18 cellular contexts compared by ENCODE assay signal in genomic region chr1:247904122-247904521, GRCh38. TPM values are rescaled to one million over a fixed set of nuclear protein-coding genes. Genes with fewer than 3 reads are reported as not detected.
DNase-seq lines count a peak whose midpoint lies in the region; ATAC-seq and TF ChIP-seq lines count a peak whose summit lies in the region.
"Had no signal": no experiment of that assay in that cellular context is flagged by ENCODE, and none has a peak within 500 bp of the region (broad histone marks: within the 10 kb centered on the region; RNA-seq: fewer than 3 reads in every experiment).

No MANE protein-coding gene starts in this region.

- H3K4me3 Mint-ChIP-seq in activated CD4-positive, alpha-beta T cell treated with anti-CD3 and anti-CD28 coated beads, Interleukin-2, amount 10 ng/mL, durations not matched to agents 24 days and 14 days = peak overlapping the region; percentile 2
- H3K4me3 Mint-ChIP-seq in activated CD4-positive, alpha-beta T cell treated with anti-CD3 and anti-CD28 coated beads for 36 hours = no peak overlapping the region
- peak overlapping the region; percentile 59 for H3K4me3 Mint-ChIP-seq in HFFc6
- H3K4me3 Mint-ChIP-seq in activated T-helper 1 cell treated with anti-CD3 and anti-CD28 coated beads, Interleukin-12 subunit alpha, Interleukin-12 subunit beta, Interleukin-2, Interleukin-4 antibody, amounts not matched to agents 30 ng/mL and 10 ng/mL and 1 ng/mL, durations not matched to agents 14 hours and 24 hours and 36 hours = no peak overlapping the region
- H3K4me3 Mint-ChIP-seq in activated naive CD4-positive, alpha-beta T cell treated with anti-CD3 and anti-CD28 coated beads, Interleukin-2, amount 10 ng/mL, durations not matched to agents 7 days and 5 days = no peak overlapping the region
- H3K4me3 Mint-ChIP-seq: CD8-positive, alpha-beta T cell had no signal

- CTCF ChIA-PET in activated CD4-positive, alpha-beta T cell treated with anti-CD3 and anti-CD28 coated beads for 36 hours (lab: Charles Lee) = no interaction called here
- CTCF ChIA-PET in activated naive CD4-positive, alpha-beta T cell treated with anti-CD3 and anti-CD28 coated beads, Interleukin-2, amount 10 ng/mL, durations not matched to agents 7 days and 5 days (lab: Charles Lee) = no interaction called here

- no peak for DNase-seq in activated CD4-positive, alpha-beta T cell treated with anti-CD3 and anti-CD28 coated beads, Interleukin-2, amount 10 ng/mL, durations not matched to agents 24 days and 14 days
- no peak for DNase-seq in activated CD4-positive, alpha-beta T cell treated with anti-CD3 and anti-CD28 coated beads for 36 hours
- DNase-seq in HFFc6 = no peak
- DNase-seq in OCI-M1 (lab: John Stamatoyannopoulos, UW) = peak; percentile 85
- no peak for DNase-seq in activated T-helper 1 cell treated with anti-CD3 and anti-CD28 coated beads, Interleukin-12 subunit alpha, Interleukin-12 subunit beta, Interleukin-2, Interleukin-4 antibody, amounts not matched to agents 30 ng/mL and 10 ng/mL and 1 ng/mL, durations not matched to agents 14 hours and 24 hours and 36 hours (ENCODE audit: low spot score)
- no peak for DNase-seq in activated naive CD4-positive, alpha-beta T cell treated with anti-CD3 and anti-CD28 coated beads, Interleukin-2, amount 50 U/mL, for 16 hours
- no peak for DNase-seq in activated naive CD4-positive, alpha-beta T cell treated with anti-CD3 and anti-CD28 coated beads, Interleukin-2, amount 10 ng/mL, durations not matched to agents 7 days and 5 days
- DNase-seq in mesenteric fat pad (ENCODE audit: low spot score) = no peak
- DNase-seq: Calu3; CD8-positive, alpha-beta T cell; DMS79 treated with DMSO at 0.1 percent for 48 hours; GF-D8; GOT3; H7 had no signal

- intact Hi-C loops in activated CD4-positive, alpha-beta T cell treated with anti-CD3 and anti-CD28 coated beads, Interleukin-2, amount 10 ng/mL, durations not matched to agents 24 days and 14 days (cut with micrococcal nuclease) = loop anchor here (10.0 kb wide), 1 partner anchor 499 kb away; no protein-coding TSS in a partner anchor
- intact Hi-C loops in activated CD4-positive, alpha-beta T cell treated with anti-CD3 and anti-CD28 coated beads for 36 hours (cut with DNase I, micrococcal nuclease) = no loop called here
- intact Hi-C loops in activated T-helper 1 cell treated with anti-CD3 and anti-CD28 coated beads, Interleukin-12 subunit alpha, Interleukin-12 subunit beta, Interleukin-2, Interleukin-4 antibody, amounts not matched to agents 30 ng/mL and 10 ng/mL and 1 ng/mL, durations not matched to agents 14 hours and 24 hours and 36 hours (cut with micrococcal nuclease) = no loop called here

- H3K9me3 Mint-ChIP-seq in activated CD4-positive, alpha-beta T cell treated with anti-CD3 and anti-CD28 coated beads, Interleukin-2, amount 10 ng/mL, durations not matched to agents 24 days and 14 days = peaks cover 6% of the 10 kb centered on the region
- H3K9me3 Mint-ChIP-seq in activated CD4-positive, alpha-beta T cell treated with anti-CD3 and anti-CD28 coated beads for 36 hours (ENCODE audit: low read depth) = peaks cover 8% of the 10 kb centered on the region
- peaks cover 8% of the 10 kb centered on the region for H3K9me3 Mint-ChIP-seq in HFFc6
- H3K9me3 Mint-ChIP-seq in activated T-helper 1 cell treated with anti-CD3 and anti-CD28 coated beads, Interleukin-12 subunit alpha, Interleukin-12 subunit beta, Interleukin-2, Interleukin-4 antibody, amounts not matched to agents 30 ng/mL and 10 ng/mL and 1 ng/mL, durations not matched to agents 14 hours and 24 hours and 36 hours = peaks cover 3% of the 10 kb centered on the region
- H3K9me3 Mint-ChIP-seq in activated naive CD4-positive, alpha-beta T cell treated with anti-CD3 and anti-CD28 coated beads, Interleukin-2, amount 10 ng/mL, durations not matched to agents 7 days and 5 days = peaks cover 1% of the 10 kb centered on the region

- no peak for ATAC-seq in activated CD4-positive, alpha-beta T cell treated with anti-CD3 and anti-CD28 coated beads for 36 hours
- ATAC-seq: CD8-positive, alpha-beta T cell; HCT116; HepG2 had no signal

- peaks cover 23% of the 10 kb centered on the region for H3K4me1 Mint-ChIP-seq in activated CD4-positive, alpha-beta T cell treated with anti-CD3 and anti-CD28 coated beads, Interleukin-2, amount 10 ng/mL, durations not matched to agents 24 days and 14 days
- peaks cover 33% of the 10 kb centered on the region for H3K4me1 Mint-ChIP-seq in activated CD4-positive, alpha-beta T cell treated with anti-CD3 and anti-CD28 coated beads for 36 hours
- H3K4me1 Mint-ChIP-seq in HFFc6 (ENCODE audit: low read depth) = peaks cover 36% of the 10 kb centered on the region
- peaks cover 33% of the 10 kb centered on the region for H3K4me1 Mint-ChIP-seq in activated T-helper 1 cell treated with anti-CD3 and anti-CD28 coated beads, Interleukin-12 subunit alpha, Interleukin-12 subunit beta, Interleukin-2, Interleukin-4 antibody, amounts not matched to agents 30 ng/mL and 10 ng/mL and 1 ng/mL, durations not matched to agents 14 hours and 24 hours and 36 hours (ENCODE audit: low read depth)
- peaks cover 28% of the 10 kb centered on the region for H3K4me1 Mint-ChIP-seq in activated naive CD4-positive, alpha-beta T cell treated with anti-CD3 and anti-CD28 coated beads, Interleukin-2, amount 10 ng/mL, durations not matched to agents 7 days and 5 days

- POLR2A ChIA-PET in activated CD4-positive, alpha-beta T cell treated with anti-CD3 and anti-CD28 coated beads for 36 hours (lab: Charles Lee) = no interaction called here

- H3K27ac Mint-ChIP-seq in activated CD4-positive, alpha-beta T cell treated with anti-CD3 and anti-CD28 coated beads, Interleukin-2, amount 10 ng/mL, durations not matched to agents 24 days and 14 days = no peak overlapping the region
- no peak overlapping the region for H3K27ac Mint-ChIP-seq in activated CD4-positive, alpha-beta T cell treated with anti-CD3 and anti-CD28 coated beads for 36 hours
- no peak overlapping the region; the same call in 1 of the 2 replicates for H3K27ac Mint-ChIP-seq in HFFc6
- peak overlapping the region; percentile 3 for H3K27ac Mint-ChIP-seq in activated T-helper 1 cell treated with anti-CD3 and anti-CD28 coated beads, Interleukin-12 subunit alpha, Interleukin-12 subunit beta, Interleukin-2, Interleukin-4 antibody, amounts not matched to agents 30 ng/mL and 10 ng/mL and 1 ng/mL, durations not matched to agents 14 hours and 24 hours and 36 hours
- H3K27ac Mint-ChIP-seq in activated naive CD4-positive, alpha-beta T cell treated with anti-CD3 and anti-CD28 coated beads, Interleukin-2, amount 10 ng/mL, durations not matched to agents 7 days and 5 days = no peak overlapping the region
- H3K27ac Mint-ChIP-seq: B cell; CD8-positive, alpha-beta T cell had no signal

- TF ChIP-seq CTCF in HFFc6 (IDR thresholded peaks at IDR 0.05) = no peak

- no peaks in the 10 kb centered on the region for H3K36me3 Mint-ChIP-seq in activated CD4-positive, alpha-beta T cell treated with anti-CD3 and anti-CD28 coated beads, Interleukin-2, amount 10 ng/mL, durations not matched to agents 24 days and 14 days (ENCODE audit: low read depth)
- no peaks in the 10 kb centered on the region for H3K36me3 Mint-ChIP-seq in activated CD4-positive, alpha-beta T cell treated with anti-CD3 and anti-CD28 coated beads for 36 hours (ENCODE audit: low read depth)
- H3K36me3 Mint-ChIP-seq in HFFc6 (ENCODE audit: low read depth) = no peaks in the 10 kb centered on the region
- H3K36me3 Mint-ChIP-seq in activated T-helper 1 cell treated with anti-CD3 and anti-CD28 coated beads, Interleukin-12 subunit alpha, Interleukin-12 subunit beta, Interleukin-2, Interleukin-4 antibody, amounts not matched to agents 30 ng/mL and 10 ng/mL and 1 ng/mL, durations not matched to agents 14 hours and 24 hours and 36 hours (ENCODE audit: low read depth) = no peaks in the 10 kb centered on the region
- no peaks in the 10 kb centered on the region for H3K36me3 Mint-ChIP-seq in activated naive CD4-positive, alpha-beta T cell treated with anti-CD3 and anti-CD28 coated beads, Interleukin-2, amount 10 ng/mL, durations not matched to agents 7 days and 5 days

- peaks cover 5% of the 10 kb centered on the region for H3K27me3 Mint-ChIP-seq in activated CD4-positive, alpha-beta T cell treated with anti-CD3 and anti-CD28 coated beads, Interleukin-2, amount 10 ng/mL, durations not matched to agents 24 days and 14 days
- H3K27me3 Mint-ChIP-seq in activated CD4-positive, alpha-beta T cell treated with anti-CD3 and anti-CD28 coated beads for 36 hours = no peaks in the 10 kb centered on the region
- peaks cover 12% of the 10 kb centered on the region for H3K27me3 Mint-ChIP-seq in HFFc6 (ENCODE audit: insufficient read depth)
- H3K27me3 Mint-ChIP-seq in activated T-helper 1 cell treated with anti-CD3 and anti-CD28 coated beads, Interleukin-12 subunit alpha, Interleukin-12 subunit beta, Interleukin-2, Interleukin-4 antibody, amounts not matched to agents 30 ng/mL and 10 ng/mL and 1 ng/mL, durations not matched to agents 14 hours and 24 hours and 36 hours (ENCODE audit: insufficient read depth) = peaks cover 2% of the 10 kb centered on the region
- peaks cover 8% of the 10 kb centered on the region for H3K27me3 Mint-ChIP-seq in activated naive CD4-positive, alpha-beta T cell treated with anti-CD3 and anti-CD28 coated beads, Interleukin-2, amount 10 ng/mL, durations not matched to agents 7 days and 5 days
- H3K27me3 Mint-ChIP-seq: B cell had no signal

RNA-seq across cellular contexts. Expression of gene OR2W3, which starts 8.7 kb away (rescaled TPM):
- 0.21 TPM in 1 of 2 replicates, not detected in the other for total RNA-seq in activated CD4-positive, alpha-beta T cell treated with anti-CD3 and anti-CD28 coated beads, Interleukin-2, amount 10 ng/mL, durations not matched to agents 24 days and 14 days
- total RNA-seq in activated CD4-positive, alpha-beta T cell treated with anti-CD3 and anti-CD28 coated beads for 36 hours = not detected
- not detected for total RNA-seq in HFFc6 (2021; fragmentation: NEBNext Ultra II Directional; extraction: Animal tissue kit (Norgen Biotek cat#: 25700))
- total RNA-seq in activated T-helper 1 cell treated with anti-CD3 and anti-CD28 coated beads, Interleukin-12 subunit alpha, Interleukin-12 subunit beta, Interleukin-2, Interleukin-4 antibody, amounts not matched to agents 30 ng/mL and 10 ng/mL and 1 ng/mL, durations not matched to agents 14 hours and 24 hours and 36 hours = 0.22 TPM in 1 of 2 replicates, not detected in the other
- not detected for total RNA-seq in mesenteric fat pad
- total RNA-seq: A172; B cell; Calu3; CD8-positive, alpha-beta T cell; H7; HepG2 had no signal

RNA-seq across cellular contexts. Expression of gene OR2T8, which starts 15.9 kb away (rescaled TPM):
- total RNA-seq in activated CD4-positive, alpha-beta T cell treated with anti-CD3 and anti-CD28 coated beads, Interleukin-2, amount 10 ng/mL, durations not matched to agents 24 days and 14 days = not detected in 2 replicates
- total RNA-seq in activated CD4-positive, alpha-beta T cell treated with anti-CD3 and anti-CD28 coated beads for 36 hours = not detected
- total RNA-seq in HFFc6 (2021; fragmentation: NEBNext Ultra II Directional; extraction: Animal tissue kit (Norgen Biotek cat#: 25700)) = not detected
- total RNA-seq in activated T-helper 1 cell treated with anti-CD3 and anti-CD28 coated beads, Interleukin-12 subunit alpha, Interleukin-12 subunit beta, Interleukin-2, Interleukin-4 antibody, amounts not matched to agents 30 ng/mL and 10 ng/mL and 1 ng/mL, durations not matched to agents 14 hours and 24 hours and 36 hours = not detected in 2 replicates
- not detected for total RNA-seq in mesenteric fat pad
- total RNA-seq: A172; B cell; Calu3; CD8-positive, alpha-beta T cell; H7; HepG2 had no signal

RNA-seq across cellular contexts. Expression of gene OR2AJ1, which starts 20.6 kb away (rescaled TPM):
- not detected in 2 replicates for total RNA-seq in activated CD4-positive, alpha-beta T cell treated with anti-CD3 and anti-CD28 coated beads, Interleukin-2, amount 10 ng/mL, durations not matched to agents 24 days and 14 days
- total RNA-seq in activated CD4-positive, alpha-beta T cell treated with anti-CD3 and anti-CD28 coated beads for 36 hours = not detected
- total RNA-seq in HFFc6 (2021; fragmentation: NEBNext Ultra II Directional; extraction: Animal tissue kit (Norgen Biotek cat#: 25700)) = not detected
- total RNA-seq in activated T-helper 1 cell treated with anti-CD3 and anti-CD28 coated beads, Interleukin-12 subunit alpha, Interleukin-12 subunit beta, Interleukin-2, Interleukin-4 antibody, amounts not matched to agents 30 ng/mL and 10 ng/mL and 1 ng/mL, durations not matched to agents 14 hours and 24 hours and 36 hours = not detected in 2 replicates
- total RNA-seq in mesenteric fat pad = not detected
- total RNA-seq: A172; B cell; Calu3; CD8-positive, alpha-beta T cell; H7; HepG2 had no signal

RNA-seq across cellular contexts. Expression of gene OR2L8, which starts 44.5 kb away (rescaled TPM):
- not detected in 2 replicates for total RNA-seq in activated CD4-positive, alpha-beta T cell treated with anti-CD3 and anti-CD28 coated beads, Interleukin-2, amount 10 ng/mL, durations not matched to agents 24 days and 14 days
- total RNA-seq in activated CD4-positive, alpha-beta T cell treated with anti-CD3 and anti-CD28 coated beads for 36 hours = not detected
- not detected for total RNA-seq in HFFc6 (2021; fragmentation: NEBNext Ultra II Directional; extraction: Animal tissue kit (Norgen Biotek cat#: 25700))
- 0.21 TPM in 1 of 2 replicates, not detected in the other for total RNA-seq in activated T-helper 1 cell treated with anti-CD3 and anti-CD28 coated beads, Interleukin-12 subunit alpha, Interleukin-12 subunit beta, Interleukin-2, Interleukin-4 antibody, amounts not matched to agents 30 ng/mL and 10 ng/mL and 1 ng/mL, durations not matched to agents 14 hours and 24 hours and 36 hours
- not detected for total RNA-seq in mesenteric fat pad
- total RNA-seq: A172, Calu3, H7, HepG2 had no signal

RNA-seq across cellular contexts. Expression of gene TRIM58, which starts 47.1 kb away (rescaled TPM):
- 0.23 and 0.24 TPM in 2 replicates for total RNA-seq in activated CD4-positive, alpha-beta T cell treated with anti-CD3 and anti-CD28 coated beads, Interleukin-2, amount 10 ng/mL, durations not matched to agents 24 days and 14 days
- total RNA-seq in activated CD4-positive, alpha-beta T cell treated with anti-CD3 and anti-CD28 coated beads for 36 hours = under 1 TPM; 0.16 to 0.18 TPM
- total RNA-seq in HFFc6 (2021; fragmentation: NEBNext Ultra II Directional; extraction: Animal tissue kit (Norgen Biotek cat#: 25700)) = not detected
- total RNA-seq in activated T-helper 1 cell treated with anti-CD3 and anti-CD28 coated beads, Interleukin-12 subunit alpha, Interleukin-12 subunit beta, Interleukin-2, Interleukin-4 antibody, amounts not matched to agents 30 ng/mL and 10 ng/mL and 1 ng/mL, durations not matched to agents 14 hours and 24 hours and 36 hours = 0.32 and 0.36 TPM in 2 replicates
- total RNA-seq in mesenteric fat pad = 0.96 TPM
- total RNA-seq: A172; Calu3; CD8-positive, alpha-beta T cell; HepG2 had no signal

Comparison
In these comparisons a context has a peak if more than half of its experiments do, and no peak if none do; other contexts are left out.
1. H3K4me3 Mint-ChIP-seq: peak in activated CD4-positive, alpha-beta T cell treated with anti-CD3 and anti-CD28 coated beads, Interleukin-2, amount 10 ng/mL, durations not matched to agents 24 days and 14 days (single experiment) and HFFc6 (single experiment); none in activated CD4-positive, alpha-beta T cell treated with anti-CD3 and anti-CD28 coated beads for 36 hours (single experiment), activated T-helper 1 cell treated with anti-CD3 and anti-CD28 coated beads, Interleukin-12 subunit alpha, Interleukin-12 subunit beta, Interleukin-2, Interleukin-4 antibody, amounts not matched to agents 30 ng/mL and 10 ng/mL and 1 ng/mL, durations not matched to agents 14 hours and 24 hours and 36 hours (single experiment) and activated naive CD4-positive, alpha-beta T cell treated with anti-CD3 and anti-CD28 coated beads, Interleukin-2, amount 10 ng/mL, durations not matched to agents 7 days and 5 days (single experiment).